Comparison of ENCODE assay signal across 8 cellular contexts in genomic region chr18:109130-109921, GRCh38. TPM values are rescaled to one million over a fixed set of nuclear protein-coding genes. Genes with fewer than 3 reads are reported as not detected.
A peak's percentile ranks its signal among the peaks of the same experiment; 100 is the strongest.
DNase-seq lines count a peak whose midpoint lies in the region; FAIRE-seq and TF ChIP-seq lines count a peak whose summit lies in the region.
"Not testable (repeated sequence)": the region's sequence is repeated elsewhere in the genome, so short reads cannot be mapped to it uniquely, and the experiment has no call there.

No MANE protein-coding gene starts in this region.

- H3K23ac ChIP-seq in mesendoderm (ENCODE audit: low read length) = not testable (repeated sequence)

- H4K20me1 ChIP-seq in GM23248 (ENCODE audit: insufficient read depth) = not testable (repeated sequence)

- not testable (repeated sequence) for H3K9ac ChIP-seq in GM23248; adipocyte (ENCODE audit: low read length); mesendoderm (ENCODE audit: low read length)

- TF ChIP-seq CTCF in D721Med (IDR thresholded peaks at IDR 0.05; ENCODE audit: insufficient read depth, missing control alignments) (peak; percentile 41), LNCAP (IDR thresholded peaks at IDR 0.05) (peak; percentile 63), stomach (IDR thresholded peaks at IDR 0.05) (peak in 2 of 7 experiments; percentile 14)
- not testable (repeated sequence) for TF ChIP-seq CTCF in fibroblast of mammary gland (conservative IDR thresholded peaks at IDR 0.05; ENCODE audit: control insufficient read depth, insufficient read depth, low read depth, low read length)

- H3K4me2 ChIP-seq in GM23248 (ENCODE audit: unreplicated experiment); mesendoderm (ENCODE audit: low read length): not testable (repeated sequence)

- H3K4me1 ChIP-seq in GM23248 (ENCODE audit: insufficient read depth); adipocyte (ENCODE audit: control insufficient read depth, insufficient read depth, low read length); mesendoderm (ENCODE audit: control insufficient read depth, low read depth, low read length); stomach: not testable (repeated sequence)

- DNase-seq in D721Med (ENCODE audit: insufficient read length, low spot score) = not testable (repeated sequence)
- peak; percentile 45 for DNase-seq in GM23248
- DNase-seq in T-helper 2 cell treated with Interferon-gamma antibody and Interleukin-4, amounts not matched to agents 5 μg/mL and 100 μg/mL, for 36 hours (ENCODE audit: low spot score) = peak; percentile 29
- DNase-seq in adipocyte (ENCODE audit: low read depth) = peak; percentile 9
- peak; percentile 48 for DNase-seq in fibroblast of mammary gland (ENCODE audit: low read depth)
- peak; percentile 64 for DNase-seq in mesendoderm
- peak; percentile 52 for DNase-seq in stomach

- H3K4me3 ChIP-seq in GM23248; adipocyte (ENCODE audit: low read length); fibroblast of mammary gland (ENCODE audit: control insufficient read depth, low read depth, low read length); mesendoderm (ENCODE audit: low read length); stomach: not testable (repeated sequence)

- H3K18ac ChIP-seq in mesendoderm (ENCODE audit: low read length) = not testable (repeated sequence)

- in situ Hi-C loops in GM23248 (cut with MboI) = not testable (repeated sequence)

- TF ChIP-seq EP300 in stomach (IDR thresholded peaks at IDR 0.05) = not testable (repeated sequence)

- H2AFZ ChIP-seq in GM23248 = not testable (repeated sequence)

- intact Hi-C loops in stomach (cut with DNase I; ENCODE audit: low total_unique reads) = not testable (repeated sequence)

- H2BK5ac ChIP-seq in mesendoderm (ENCODE audit: low read length) = not testable (repeated sequence)

- H3K27ac Mint-ChIP-seq in T-helper 2 cell treated with Interferon-gamma antibody and Interleukin-4, amounts not matched to agents 5 μg/mL and 100 μg/mL, for 36 hours = not testable (repeated sequence)

- not testable (repeated sequence) for H3K36me3 ChIP-seq in GM23248 (ENCODE audit: low read depth); adipocyte (ENCODE audit: control insufficient read depth, insufficient read depth, low read length, severe bottlenecking); mesendoderm (ENCODE audit: control insufficient read depth, insufficient read depth, low read length); stomach

- H3K9me3 Mint-ChIP-seq in T-helper 2 cell treated with Interferon-gamma antibody and Interleukin-4, amounts not matched to agents 5 μg/mL and 100 μg/mL, for 36 hours = peaks cover 32% of the 10 kb centered on the region

- FAIRE-seq in D721Med (lab: Jason Lieb, UNC) = not testable (repeated sequence)

- not testable (repeated sequence) for H3K56ac ChIP-seq in mesendoderm (ENCODE audit: low read length)

- H3K79me2 ChIP-seq in GM23248 (ENCODE audit: insufficient read depth); mesendoderm (ENCODE audit: control insufficient read depth, insufficient read depth, low read length): not testable (repeated sequence)

- H4K8ac ChIP-seq in mesendoderm (ENCODE audit: low read depth, low read length) = not testable (repeated sequence)

- H2BK15ac ChIP-seq in mesendoderm (replicated peaks; ENCODE audit: low read depth) = not testable (repeated sequence)

- not testable (repeated sequence) for H3K27ac ChIP-seq in GM23248; mesendoderm (ENCODE audit: low read depth, low read length); stomach

- not testable (repeated sequence) for H3K27me3 Mint-ChIP-seq in T-helper 2 cell treated with Interferon-gamma antibody and Interleukin-4, amounts not matched to agents 5 μg/mL and 100 μg/mL, for 36 hours (ENCODE audit: low read depth)

- H3F3A ChIP-seq in GM23248 (ENCODE audit: insufficient read depth) = not testable (repeated sequence)

- H3K4me1 Mint-ChIP-seq in T-helper 2 cell treated with Interferon-gamma antibody and Interleukin-4, amounts not matched to agents 5 μg/mL and 100 μg/mL, for 36 hours (ENCODE audit: low read depth) = not testable (repeated sequence)

- H3K4me3 Mint-ChIP-seq in T-helper 2 cell treated with Interferon-gamma antibody and Interleukin-4, amounts not matched to agents 5 μg/mL and 100 μg/mL, for 36 hours = not testable (repeated sequence)

- H3K36me3 Mint-ChIP-seq in T-helper 2 cell treated with Interferon-gamma antibody and Interleukin-4, amounts not matched to agents 5 μg/mL and 100 μg/mL, for 36 hours (ENCODE audit: low read depth) = not testable (repeated sequence)

- TF ChIP-seq POLR2A in stomach (IDR thresholded peaks at IDR 0.05) = not testable (repeated sequence)

- not testable (repeated sequence) for H4K5ac ChIP-seq in mesendoderm (ENCODE audit: low read length)

- WGBS in GM23248 (ENCODE audit: low coverage in 1 of 2, low lambda C conversion rate in 2 of 2, missing lambda C conversion rate in 2 of 2), 2 experiments = 18 to 27% methylated on average over 7 of the region's 7 CpGs
- no CpG with 5 or more reads among the region's 7 CpGs for WGBS in mesendoderm (ENCODE audit: extremely low coverage, insufficient coverage, low lambda C conversion rate)
- WGBS in stomach, 5 donors = 28 to 38% (median 33%) methylated on average over 7 of the region's 7 CpGs

- H2AK5ac ChIP-seq in mesendoderm (ENCODE audit: low read length) = not testable (repeated sequence)

- not testable (repeated sequence) for H3K4ac ChIP-seq in mesendoderm (ENCODE audit: low read depth, low read length)

- not testable (repeated sequence) for H3K9me2 ChIP-seq in GM23248 (ENCODE audit: insufficient read depth)

- H3K27me3 ChIP-seq in GM23248 (replicated peaks; ENCODE audit: insufficient read depth); adipocyte (replicated peaks; ENCODE audit: control insufficient read depth, insufficient read depth, low read length); mesendoderm (ENCODE audit: insufficient read depth, low read length, poor library complexity); stomach: not testable (repeated sequence)

- H3K79me1 ChIP-seq in mesendoderm (ENCODE audit: low read length) = not testable (repeated sequence)

- H3K9me3 ChIP-seq in GM23248 (ENCODE audit: low read depth); adipocyte (ENCODE audit: control insufficient read depth, low read length); stomach: not testable (repeated sequence)

- H2BK120ac ChIP-seq in mesendoderm (ENCODE audit: low read depth, low read length) = not testable (repeated sequence)

RNA-seq across cellular contexts. Expression of gene USP14, which starts 49.0 kb away (rescaled TPM):
- 13.9 and 16.1 TPM in 2 replicates for total RNA-seq in GM23248 (2014; rRNA removed; shearing (Covaris generic))
- polyA plus RNA-seq in GM23248 (2016; fragmentation: Nextera tagmentation; extraction: Ambion mirVana) = 94.8 and 96.9 TPM in 2 replicates
- 76.6 TPM for polyA plus RNA-seq in mesendoderm (2013, experiment 1 of 2)
- polyA plus RNA-seq in mesendoderm (2013, experiment 2 of 2) = 74.6 TPM
- 10 to 100 TPM; 10.4 to 59.3 (median 22.2) TPM for total RNA-seq in stomach
- 10 to 100 TPM; 11.8 to 16.0 (median 13.6) TPM for polyA plus RNA-seq in stomach

RNA-seq across cellular contexts. Expression of gene TUBB8B, which starts 59.9 kb away (rescaled TPM):
- not detected in 2 replicates for total RNA-seq in GM23248 (2014; rRNA removed; shearing (Covaris generic))
- polyA plus RNA-seq in GM23248 (2016; fragmentation: Nextera tagmentation; extraction: Ambion mirVana) = not detected in 2 replicates
- polyA plus RNA-seq in mesendoderm (2013, experiment 1 of 2) = 0.32 TPM
- polyA plus RNA-seq in mesendoderm (2013, experiment 2 of 2) = 0.41 TPM
- not detected for total RNA-seq in stomach
- under 1 TPM in 1 of 3 donors, not detected in 2; 0.78 TPM for polyA plus RNA-seq in stomach
